1 cellular context compared by ENCODE assay signal in genomic region chr3:64023187-64023860, GRCh38.
TF ChIP-seq lines count a peak whose summit lies in the region.

Gene PSMD6, minus strand, starts transcription at chr3:64023494. Its CDS starts 75 bp downstream, at chr3:64023419.

TF ChIP-seq in HepG2, 621 proteins besides CTCF, POLR2A, EP300 and RAD21 (continued from another document and continues in another):
- peak; percentile 92 for TF ChIP-seq ZNF142 (CRISPR knock-in tag; IDR thresholded peaks at IDR 0.05)
- peak; percentile 91 for TF ChIP-seq TOPORS (CRISPR knock-in tag; IDR thresholded peaks at IDR 0.05)
- no peak for TF ChIP-seq ZSCAN22 (CRISPR knock-in tag; IDR thresholded peaks at IDR 0.05)
- peak; percentile 89 for TF ChIP-seq POGK (CRISPR knock-in tag; conservative IDR thresholded peaks at IDR 0.05)
- TF ChIP-seq PHF5A (CRISPR knock-in tag; IDR thresholded peaks at IDR 0.05; ENCODE audit: low read depth, unreplicated experiment) = peak; percentile 82
- no peak for TF ChIP-seq ZNF572 (CRISPR knock-in tag; IDR thresholded peaks at IDR 0.05)
- peak; percentile 79 for TF ChIP-seq CBFB (CRISPR knock-in tag; IDR thresholded peaks at IDR 0.05)
- TF ChIP-seq CREB1 (IDR thresholded peaks at IDR 0.05) = no peak
- TF ChIP-seq CREB1 (CRISPR knock-in tag; IDR thresholded peaks at IDR 0.05) = 0 out of 2 replicates have a peak, but pooled peaks have one; percentile 61
- TF ChIP-seq ZNF772 (CRISPR knock-in tag; IDR thresholded peaks at IDR 0.05) = peak; percentile 86
- peak; percentile 38 for TF ChIP-seq AGO1 (IDR thresholded peaks at IDR 0.05; ENCODE audit: low read depth, low read length, poor library complexity, severe bottlenecking)
- TF ChIP-seq ZNF350 (CRISPR knock-in tag; IDR thresholded peaks at IDR 0.05; ENCODE audit: borderline replicate concordance, low read depth) = peak; percentile 92
- no peak for TF ChIP-seq ONECUT2 (CRISPR knock-in tag; IDR thresholded peaks at IDR 0.05)
- peak; percentile 49; the same call in 1 of the 2 replicates for TF ChIP-seq ZNF746 (CRISPR knock-in tag; IDR thresholded peaks at IDR 0.05)
- TF ChIP-seq MED1 (CRISPR knock-in tag; IDR thresholded peaks at IDR 0.05) = peak; percentile 84; the same call in 1 of the 2 replicates
- TF ChIP-seq RBFOX2 (IDR thresholded peaks at IDR 0.05; ENCODE audit: low read depth, low read length) = peak; percentile 94
- TF ChIP-seq DRAP1 (CRISPR knock-in tag; IDR thresholded peaks at IDR 0.05) = peak; percentile 46
- TF ChIP-seq SIN3B (IDR thresholded peaks at IDR 0.05; ENCODE audit: low read length) = no peak
- peak; percentile 64; the same call in 1 of the 2 replicates for TF ChIP-seq E2F1 (CRISPR knock-in tag; IDR thresholded peaks at IDR 0.05)
- 0 out of 2 replicates have a peak, but pooled peaks have one; percentile 52 for TF ChIP-seq MYNN (CRISPR knock-in tag; IDR thresholded peaks at IDR 0.05; ENCODE audit: low read depth)
- TF ChIP-seq ZNF564 (CRISPR knock-in tag; IDR thresholded peaks at IDR 0.05) = peak; percentile 34; the same call in 1 of the 2 replicates
- no peak for TF ChIP-seq ZNF678 (CRISPR knock-in tag; IDR thresholded peaks at IDR 0.05)
- no peak; the same call in 1 of the 2 replicates for TF ChIP-seq XBP1 (CRISPR knock-in tag; IDR thresholded peaks at IDR 0.05)
- peak; percentile 57; the same call in 1 of the 2 replicates for TF ChIP-seq ZNF609 (CRISPR knock-in tag; IDR thresholded peaks at IDR 0.05; ENCODE audit: borderline replicate concordance)
- peak; percentile 88 for TF ChIP-seq ZSCAN21 (CRISPR knock-in tag; IDR thresholded peaks at IDR 0.05; ENCODE audit: borderline replicate concordance)
- TF ChIP-seq SRY (CRISPR knock-in tag; IDR thresholded peaks at IDR 0.05) = peak; percentile 91; the same call in 1 of the 2 replicates
- TF ChIP-seq CEBPG (CRISPR knock-in tag; IDR thresholded peaks at IDR 0.05) = 0 out of 2 replicates have a peak, but pooled peaks have one; percentile 3
- TF ChIP-seq ZNF687 (CRISPR knock-in tag; IDR thresholded peaks at IDR 0.05) = peak; percentile 85
- TF ChIP-seq ZNF709 (CRISPR knock-in tag; IDR thresholded peaks at IDR 0.05) = peak; percentile 87; the same call in 1 of the 2 replicates
- no peak for TF ChIP-seq NFATC3 (CRISPR knock-in tag; IDR thresholded peaks at IDR 0.05)
- TF ChIP-seq RFXAP (CRISPR knock-in tag; IDR thresholded peaks at IDR 0.05; ENCODE audit: borderline replicate concordance) = peak; percentile 75
- peak; percentile 78 for TF ChIP-seq ZNF274 (CRISPR knock-in tag; IDR thresholded peaks at IDR 0.05)
- peak; percentile 90 for TF ChIP-seq IRF9 (CRISPR knock-in tag; IDR thresholded peaks at IDR 0.05; ENCODE audit: borderline replicate concordance)
- TF ChIP-seq NKX3-1 (CRISPR knock-in tag; IDR thresholded peaks at IDR 0.05) = 0 out of 2 replicates have a peak, but pooled peaks have one; percentile 60
